Comparison of ENCODE assay signal across 24 cellular contexts in genomic region chr9:121596515-121596914, GRCh38. TPM values are rescaled to one million over a fixed set of nuclear protein-coding genes. Genes with fewer than 3 reads are reported as not detected.
"Had no signal": no experiment of that assay in that cellular context is flagged by ENCODE, and none has a peak within 500 bp of the region (broad histone marks: within the 10 kb centered on the region; RNA-seq: fewer than 3 reads in every experiment).

No MANE protein-coding gene starts in this region.

- H3K4me1 ChIP-seq: colonic mucosa had no signal

- H3K4me2 ChIP-seq: neural progenitor cell had no signal

- H3K27me3 ChIP-seq: colonic mucosa, thyroid gland had no signal

- H3K4me3 ChIP-seq: colonic mucosa, esophagus squamous epithelium, left ventricle myocardium inferior, neural progenitor cell, spleen, thyroid gland, upper lobe of right lung had no signal

- H3K9me3 ChIP-seq: colonic mucosa, esophagus squamous epithelium, thyroid gland, upper lobe of right lung had no signal

- ATAC-seq: activated T-cell treated with anti-CD3 and anti-CD28 coated beads, Interleukin-2, amount 50 U/mL, for 4 hours; naive thymus-derived CD8-positive, alpha-beta T cell; upper lobe of right lung had no signal

- H3K36me3 Mint-ChIP-seq: neural progenitor cell had no signal

- H2AFZ ChIP-seq: neural progenitor cell had no signal

- H3K9ac ChIP-seq: neural progenitor cell had no signal

- FAIRE-seq: astrocyte had no signal

- H3K27ac Mint-ChIP-seq: activated B cell treated with CpG ODN at 0.5 μM for 24 hours; activated naive CD8-positive, alpha-beta T cell treated with anti-CD3 and anti-CD28 coated beads for 36 hours; activated T-helper 2 cell treated with anti-CD3 and anti-CD28 coated beads, Interferon-gamma antibody, Interleukin-2, Interleukin-4, amounts not matched to agents 10 μg/mL and 5 μg/mL and 100 μg/mL, durations not matched to agents 14 hours and 24 hours and 36 hours; mesothelial cell of epicardium; naive thymus-derived CD8-positive, alpha-beta T cell; neural progenitor cell; stimulated activated naive CD8-positive, alpha-beta T cell treated with anti-CD3 and anti-CD28 coated beads, Interleukin-15, Interleukin-2, amounts not matched to agents 100 ng/mL and 50 ng/mL, for 24 hours; T-helper 1 cell treated with Interleukin-12 subunit alpha and Interleukin-12 subunit beta and Interleukin-4 antibody, amounts not matched to agents 30 μg/mL and 1 μg/mL, for 36 hours had no signal

- H3K9me3 Mint-ChIP-seq: stimulated activated naive CD8-positive, alpha-beta T cell treated with anti-CD3 and anti-CD28 coated beads, Interleukin-15, Interleukin-2, amounts not matched to agents 100 ng/mL and 50 ng/mL, for 24 hours had no signal

- DNase-seq: activated B cell treated with CpG ODN at 0.5 μM for 24 hours; activated CD4-positive, alpha-beta T cell treated with anti-CD3 and anti-CD28 coated beads for 4 hours; activated CD4-positive, alpha-beta T cell treated with anti-CD3 and anti-CD28 coated beads, Interleukin-2, amount 50 U/mL, for 48 hours; activated CD8-positive, alpha-beta memory T cell treated with anti-CD3 and anti-CD28 coated beads, Interleukin-2, amount 50 U/mL, for 48 hours; activated naive CD4-positive, alpha-beta T cell; activated naive CD8-positive, alpha-beta T cell treated with anti-CD3 and anti-CD28 coated beads for 36 hours; activated T-cell treated with anti-CD3 and anti-CD28 coated beads, Interleukin-2, amount 50 U/mL, for 4 hours; colonic mucosa; esophagus squamous epithelium; left ventricle myocardium inferior; mammary epithelial cell; naive thymus-derived CD8-positive, alpha-beta T cell; spleen; stimulated activated CD4-positive, alpha-beta T cell treated with anti-CD3 and anti-CD28 coated beads, Interleukin-4, amount 100 ng/mL, for 24 hours; substantia nigra; T1000; thyroid gland; upper lobe of right lung had no signal

- H3K27ac ChIP-seq: colonic mucosa, esophagus squamous epithelium, neural progenitor cell, spleen, thyroid gland, upper lobe of right lung had no signal

- H3K4me3 Mint-ChIP-seq: activated B cell treated with CpG ODN at 0.5 μM for 24 hours; activated naive CD8-positive, alpha-beta T cell treated with anti-CD3 and anti-CD28 coated beads for 36 hours; activated T-cell treated with anti-CD3 and anti-CD28 coated beads, Interleukin-2, amount 50 U/mL, for 4 hours; mesothelial cell of epicardium; naive thymus-derived CD8-positive, alpha-beta T cell; neural progenitor cell; stimulated activated naive CD8-positive, alpha-beta T cell treated with anti-CD3 and anti-CD28 coated beads, Interleukin-15, Interleukin-2, amounts not matched to agents 100 ng/mL and 50 ng/mL, for 24 hours; T-helper 1 cell treated with Interleukin-12 subunit alpha and Interleukin-12 subunit beta and Interleukin-4 antibody, amounts not matched to agents 30 μg/mL and 1 μg/mL, for 36 hours had no signal

- H3K36me3 ChIP-seq: colonic mucosa, esophagus squamous epithelium, left ventricle myocardium inferior, neural progenitor cell, spleen, thyroid gland, upper lobe of right lung had no signal

RNA-seq across cellular contexts. Expression of gene DAB2IP, which starts 54.9 kb away (rescaled TPM):
- total RNA-seq: activated T-helper 2 cell treated with anti-CD3 and anti-CD28 coated beads, Interferon-gamma antibody, Interleukin-2, Interleukin-4, amounts not matched to agents 10 μg/mL and 5 μg/mL and 100 μg/mL, durations not matched to agents 14 hours and 24 hours and 36 hours; naive thymus-derived CD8-positive, alpha-beta T cell had no signal
- polyA plus RNA-seq: naive thymus-derived CD8-positive, alpha-beta T cell had no signal
